14 cellular contexts compared by ENCODE assay signal in the genomic region with DNA sequence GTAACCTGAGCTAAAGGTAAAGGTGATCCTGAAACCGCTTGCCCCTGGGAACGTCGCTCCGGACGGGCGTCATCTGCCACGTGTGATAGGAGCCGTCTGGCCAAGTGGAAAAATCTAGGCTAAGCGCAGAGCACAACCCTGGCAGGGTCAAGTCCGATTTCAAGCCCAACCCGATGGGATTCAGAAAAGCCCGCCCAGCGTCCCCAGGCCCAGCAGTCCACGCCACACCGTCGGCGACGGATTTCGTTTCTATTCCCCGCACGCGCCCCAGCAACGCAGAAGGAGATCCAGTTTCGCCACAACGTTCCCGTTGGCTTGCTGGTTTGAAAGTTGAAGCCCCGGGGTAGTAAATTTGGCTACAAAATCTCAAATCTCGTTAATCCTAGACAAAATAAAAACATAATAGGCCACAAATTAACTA. TPM values are rescaled to one million over a fixed set of nuclear protein-coding genes. Genes with fewer than 3 reads are reported as not detected.
A peak's percentile ranks its signal among the peaks of the same experiment; 100 is the strongest.
DNase-seq lines count a peak whose midpoint lies in the region; ATAC-seq, FAIRE-seq and TF ChIP-seq lines count a peak whose summit lies in the region.
"Had no signal": no experiment of that assay in that cellular context is flagged by ENCODE, and none has a peak within 500 bp of the region (broad histone marks: within the 10 kb centered on the region; RNA-seq: fewer than 3 reads in every experiment).

No MANE protein-coding gene starts in this region.

- H3K4me3 ChIP-seq in coronary artery: peak overlapping the region; percentile 74
- H3K4me3 ChIP-seq in kidney (ENCODE audit: low read length in 2 of 2): peak overlapping the region; percentile 58 to 71
- H3K4me3 ChIP-seq in sigmoid colon: peak overlapping the region; percentile 34 to 56 (median 47)

- intact Hi-C loops in kidney (cut with DNase I): no loop called here
- intact Hi-C loops in sigmoid colon (cut with DNase I): no loop called here
- intact Hi-C loops in activated CD8-positive, alpha-beta T cell treated with anti-CD3 and anti-CD28 coated beads for 36 hours (cut with micrococcal nuclease): loop anchor here (5.0 kb wide), 1 partner anchor 34 kb away; the partner anchor contains the start of gene NFIB

- H3K14ac ChIP-seq in H9 (ENCODE audit: insufficient read depth, low read length): peak overlapping the region; percentile 39; the same call in 1 of the 2 replicates

- peaks cover 62% of the 10 kb centered on the region for H3K27me3 Mint-ChIP-seq in H9 (ENCODE audit: low read depth)
- H3K27me3 Mint-ChIP-seq in activated CD8-positive, alpha-beta T cell treated with anti-CD3 and anti-CD28 coated beads for 36 hours: peaks cover 37% of the 10 kb centered on the region

- POLR2A ChIA-PET in activated CD8-positive, alpha-beta T cell treated with anti-CD3 and anti-CD28 coated beads for 36 hours (lab: Charles Lee): no interaction called here

- no peaks in the 10 kb centered on the region for H3K79me2 ChIP-seq in H9 (ENCODE audit: insufficient read depth, low read length)

- no peak overlapping the region for H3K56ac ChIP-seq in H9 (ENCODE audit: insufficient read length, low read depth, low read length)

- H3K4me1 ChIP-seq in H9 (ENCODE audit: insufficient read depth, low read length): no peaks in the 10 kb centered on the region; the same call in 1 of the 2 replicates
- H3K4me1 ChIP-seq in kidney (ENCODE audit: control insufficient read depth in 1 of 2, insufficient read depth in 1 of 2, low read depth in 1 of 2, low read length in 2 of 2): peaks cover 7 to 8% of the 10 kb centered on the region in 2 donors
- H3K4me1 ChIP-seq in sigmoid colon: peaks cover 0 to 83% (median 53%) of the 10 kb centered on the region in 4 donors

- peak overlapping the region; percentile 60 for H3K18ac ChIP-seq in H9 (ENCODE audit: insufficient read length, low read depth, low read length)

- peaks cover 30% of the 10 kb centered on the region for H3K27me3 ChIP-seq in H9 (ENCODE audit: insufficient read depth, low read length)
- peaks cover 6 to 79% (median 49%) of the 10 kb centered on the region in 3 donors for H3K27me3 ChIP-seq in sigmoid colon

- no peak for FAIRE-seq in kidney (lab: Jason Lieb, UNC)
- FAIRE-seq: endothelial cell of umbilical vein, GM12892 had no signal

- no peak overlapping the region for H3K27ac ChIP-seq in H9 (ENCODE audit: insufficient read length, low read depth, low read length)
- H3K27ac ChIP-seq in coronary artery: peak overlapping the region; percentile 92 to 93
- peak overlapping the region in 1 of 2 donors; percentile 28 for H3K27ac ChIP-seq in kidney (ENCODE audit: low read depth in 2 of 2, low read length in 2 of 2)
- H3K27ac ChIP-seq in sigmoid colon: peak overlapping the region; percentile 74 to 83 (median 79)

- no peak overlapping the region for H2BK20ac ChIP-seq in H9 (ENCODE audit: low read depth, low read length, poor library complexity, severe bottlenecking)

- TF ChIP-seq POLR2A in sigmoid colon (IDR thresholded peaks at IDR 0.05): no peak

- peaks cover 53% of the 10 kb centered on the region for H3K23me2 ChIP-seq in H9 (ENCODE audit: insufficient read length, low read depth, low read length, poor library complexity, severe bottlenecking)

- H3K23ac ChIP-seq in H9 (ENCODE audit: insufficient read length, low read depth, low read length): no peak overlapping the region

- DNase-seq in H9: peak; percentile 75
- peak; percentile 80 for DNase-seq in coronary artery (ENCODE audit: low spot score)
- DNase-seq in kidney: no peak
- no peak for DNase-seq in sigmoid colon
- DNase-seq in EL: no peak
- no peak for DNase-seq in hepatic stellate cell (ENCODE audit: low spot score)
- no peak for DNase-seq in activated CD8-positive, alpha-beta T cell treated with anti-CD3 and anti-CD28 coated beads for 36 hours
- DNase-seq: NCI-H1048, PC-3 had no signal

- H2BK120ac ChIP-seq in H9 (ENCODE audit: low read depth, low read length, poor library complexity, severe bottlenecking): no peak overlapping the region

- H3K36me3 ChIP-seq in kidney (ENCODE audit: control insufficient read depth in 1 of 2, insufficient read depth in 2 of 2, low read length in 2 of 2): no peaks in the 10 kb centered on the region
- H3K36me3 ChIP-seq in sigmoid colon: no peaks in the 10 kb centered on the region

- ATAC-seq in activated CD8-positive, alpha-beta T cell treated with anti-CD3 and anti-CD28 coated beads for 36 hours: no peak
- ATAC-seq in activated CD4-positive, CD25-positive, alpha-beta regulatory T cell treated with anti-CD3 and anti-CD28 coated beads, Interleukin-2, amount 50 U/mL, for 24 hours: no peak
- ATAC-seq: PC-3 had no signal

- no peaks in the 10 kb centered on the region for H3K79me1 ChIP-seq in H9 (ENCODE audit: insufficient read depth, low read depth, low read length, poor library complexity, severe bottlenecking)

- H2AFZ ChIP-seq in H9 (ENCODE audit: low read length): no peak overlapping the region

- no peak overlapping the region for H4K91ac ChIP-seq in H9 (ENCODE audit: insufficient read length, low read depth, low read length)

- H4K20me1 ChIP-seq in H9 (ENCODE audit: control insufficient read depth, insufficient read depth, insufficient read length): no peaks in the 10 kb centered on the region

- H3K9ac ChIP-seq in H9 (ENCODE audit: extremely low read depth, insufficient read length, low read length) (peak overlapping the region; percentile 21), kidney (ENCODE audit: low read length in 2 of 2) (peak overlapping the region in 1 of 2 donors; percentile 72)

- H3K9me3 ChIP-seq in H9 (ENCODE audit: control insufficient read depth, low read depth, low read length) (no peaks in the 10 kb centered on the region), kidney (ENCODE audit: control insufficient read depth in 1 of 2, low read length in 2 of 2) (no peaks in the 10 kb centered on the region), sigmoid colon (no peaks in the 10 kb centered on the region)

- no peak overlapping the region for H2BK15ac ChIP-seq in H9 (ENCODE audit: low read depth, low read length)

- H3K4ac ChIP-seq in H9 (ENCODE audit: low read depth, low read length): no peak overlapping the region

- H3K27ac Mint-ChIP-seq in H9: peak overlapping the region in 1 of 3 experiments; percentile 72; a peak in 2 of 7 replicates
- no peak overlapping the region for H3K27ac Mint-ChIP-seq in activated CD8-positive, alpha-beta T cell treated with anti-CD3 and anti-CD28 coated beads for 36 hours
- H3K27ac Mint-ChIP-seq: CD14-positive monocyte, nephron had no signal

- CTCF ChIA-PET in activated CD8-positive, alpha-beta T cell treated with anti-CD3 and anti-CD28 coated beads for 36 hours (lab: Charles Lee): no interaction called here

- no peak for TF ChIP-seq EP300 in sigmoid colon (IDR thresholded peaks at IDR 0.05)

- no peak overlapping the region for H2BK12ac ChIP-seq in H9 (ENCODE audit: insufficient read length, low read depth, low read length)

- H2BK5ac ChIP-seq in H9 (ENCODE audit: insufficient read length, low read length): no peak overlapping the region

- WGBS in H9 (ENCODE audit: extremely low coverage, insufficient read length, low lambda C conversion rate): no CpG with 5 or more reads among the region's 28 CpGs
- WGBS in sigmoid colon, 2 donors: 5 to 11% methylated on average over 28 of the region's 28 CpGs

- H3K4me1 Mint-ChIP-seq in H9: peaks cover 41 to 42% of the 10 kb centered on the region in 2 experiments
- H3K4me1 Mint-ChIP-seq in activated CD8-positive, alpha-beta T cell treated with anti-CD3 and anti-CD28 coated beads for 36 hours (ENCODE audit: low read depth): no peaks in the 10 kb centered on the region
- H3K4me1 Mint-ChIP-seq: CD14-positive monocyte had no signal

- no peaks in the 10 kb centered on the region for H3K9me3 Mint-ChIP-seq in H9
- no peaks in the 10 kb centered on the region for H3K9me3 Mint-ChIP-seq in activated CD8-positive, alpha-beta T cell treated with anti-CD3 and anti-CD28 coated beads for 36 hours
- H3K9me3 Mint-ChIP-seq: nephron had no signal

- H3K4me3 Mint-ChIP-seq in H9: no peak overlapping the region
- H3K4me3 Mint-ChIP-seq in activated CD8-positive, alpha-beta T cell treated with anti-CD3 and anti-CD28 coated beads for 36 hours: no peak overlapping the region
- H3K4me3 Mint-ChIP-seq: nephron had no signal

- H4K5ac ChIP-seq in H9 (ENCODE audit: insufficient read length, low read depth, low read length): no peak overlapping the region

- no peak overlapping the region for H4K8ac ChIP-seq in H9 (replicated peaks; ENCODE audit: insufficient read length, low read depth, low read length)

- no peaks in the 10 kb centered on the region for H3K36me3 Mint-ChIP-seq in H9 (ENCODE audit: insufficient read depth in 1 of 3, low read depth in 3 of 3)
- H3K36me3 Mint-ChIP-seq in activated CD8-positive, alpha-beta T cell treated with anti-CD3 and anti-CD28 coated beads for 36 hours (ENCODE audit: low read depth): no peaks in the 10 kb centered on the region
- H3K36me3 Mint-ChIP-seq: CD14-positive monocyte had no signal

- TF ChIP-seq CTCF in H9 (conservative IDR thresholded peaks at IDR 0.05) (no peak), coronary artery (IDR thresholded peaks at IDR 0.05) (no peak), kidney (IDR thresholded peaks at IDR 0.05; ENCODE audit: borderline replicate concordance, extremely low read depth, insufficient read depth) (no peak), sigmoid colon (IDR thresholded peaks at IDR 0.05) (no peak)
- TF ChIP-seq CTCF in activated CD8-positive, alpha-beta T cell treated with anti-CD3 and anti-CD28 coated beads for 36 hours (IDR thresholded peaks at IDR 0.05): no peak

- peak overlapping the region; percentile 53 for H3K4me2 ChIP-seq in H9 (ENCODE audit: insufficient read depth, insufficient read length, low read length)

- no peak overlapping the region for H3T11ph ChIP-seq in H9 (ENCODE audit: low read length)

- H2AK5ac ChIP-seq in H9 (ENCODE audit: insufficient read length, low read length): no peak overlapping the region

RNA-seq across cellular contexts. Expression of gene NFIB, which starts 32.4 kb away (rescaled TPM):
- total RNA-seq in H9 (2021) (13.3 and 14.3 TPM in 2 replicates), kidney (112 TPM), sigmoid colon (100 to 1,000 TPM in 1 of 4 donors, 10 to 100 TPM in 3; 45.3 to 129 (median 59.9) TPM)
- polyA plus RNA-seq in kidney (ENCODE audit: insufficient read depth, low read depth, low replicate concordance) (15.6 TPM), sigmoid colon (10 to 100 TPM in 1 of 3 donors, 1 to 10 TPM in 2; 3.7 to 12.5 (median 4.8) TPM)
- not detected for total RNA-seq in activated CD8-positive, alpha-beta T cell treated with anti-CD3 and anti-CD28 coated beads for 36 hours
- polyA plus RNA-seq: CD14-positive monocyte had no signal

Comparison
In these comparisons a context has a peak if more than half of its experiments do, and no peak if none do; other contexts are left out.
1. DNase-seq: peak in H9 (single experiment) and coronary artery (single experiment); none in kidney (single experiment), sigmoid colon (single experiment), EL (single experiment), hepatic stellate cell (single experiment) and activated CD8-positive, alpha-beta T cell treated with anti-CD3 and anti-CD28 coated beads for 36 hours (single experiment).
2. RNA of gene NFIB, which starts 32.4 kb away (total RNA-seq): 112 TPM in kidney (single experiment), 45.3 to 129 TPM in sigmoid colon and 13.3 to 14.3 TPM in H9; not detected in activated CD8-positive, alpha-beta T cell treated with anti-CD3 and anti-CD28 coated beads for 36 hours; every median in the first group is over 10 times any median in the second.
3. Peak in every context shown above with its lines, with median percentiles within 50 percentile points of each other: H3K4me3 ChIP-seq.